15 cellular contexts compared by ENCODE assay signal in genomic region chr11:45715398-45715797, GRCh38. TPM values are rescaled to one million over a fixed set of nuclear protein-coding genes. Genes with fewer than 3 reads are reported as not detected.
DNase-seq lines count a peak whose midpoint lies in the region; FAIRE-seq lines count a peak whose summit lies in the region.
"Had no signal": no experiment of that assay in that cellular context is flagged by ENCODE, and none has a peak within 500 bp of the region (broad histone marks: within the 10 kb centered on the region; RNA-seq: fewer than 3 reads in every experiment).

No MANE protein-coding gene starts in this region.

- FAIRE-seq in HTR-8/SVneo (lab: Jason Lieb, UNC): no peak
- FAIRE-seq: G401.6, GM12891, GM18507 had no signal

- DNase-seq in NCI-H1417 (lab: John Stamatoyannopoulos, UW): peak in 2 of 3 experiments; percentile 0 to 13
- no peak for DNase-seq in NCI-H1417 treated with DMSO at 0.1 percent for 48 hours (lab: John Stamatoyannopoulos, UW)
- peak; percentile 44 for DNase-seq in H4 (ENCODE audit: low spot score)
- peak; percentile 56 for DNase-seq in NCI-H69 (lab: John Stamatoyannopoulos, UW)
- peak; percentile 67 for DNase-seq in left kidney (ENCODE audit: low read depth, low spot score)
- no peak for DNase-seq in HTR-8/SVneo (ENCODE audit: insufficient read length, low spot score)
- DNase-seq in epidermal melanocyte (ENCODE audit: insufficient read length, low spot score): no peak
- DNase-seq: 8988T; Calu3; CD8-positive, alpha-beta T cell; GM23248; H7 had no signal

RNA-seq across cellular contexts. Expression of gene CHST1, which starts 50.0 kb away (rescaled TPM):
- total RNA-seq in H4 (2014; rRNA removed; shearing (Covaris generic)): 0.95 and 2.0 TPM in 2 replicates
- total RNA-seq: Calu3; CD8-positive, alpha-beta T cell; GM23248 had no signal

Comparison
In these comparisons a context has a peak if more than half of its experiments do, and no peak if none do; other contexts are left out.
1. DNase-seq: peak in NCI-H1417 (2 of 3), H4 (single experiment), NCI-H69 (single experiment) and left kidney (single experiment); none in NCI-H1417 treated with DMSO at 0.1 percent for 48 hours (single experiment), HTR-8/SVneo (single experiment) and epidermal melanocyte (single experiment).